ENCODE assay signal across 23 cellular contexts in genomic region chr5:108366500-108366899, GRCh38. TPM values are rescaled to one million over a fixed set of nuclear protein-coding genes. Genes with fewer than 3 reads are reported as not detected.
DNase-seq lines count a peak whose midpoint lies in the region; ATAC-seq and TF ChIP-seq lines count a peak whose summit lies in the region.
"Had no signal": no experiment of that assay in that cellular context is flagged by ENCODE, and none has a peak within 500 bp of the region (broad histone marks: within the 10 kb centered on the region; RNA-seq: fewer than 3 reads in every experiment).

No MANE protein-coding gene starts in this region.

- peaks cover 43% of the 10 kb centered on the region for H3K4me1 Mint-ChIP-seq in nephron progenitor cell

- peak overlapping the region; percentile 9 for H3K27ac ChIP-seq in left ventricle myocardium inferior (replicated peaks)
- no peak overlapping the region for H3K27ac ChIP-seq in right cardiac atrium (ENCODE audit: low read length)
- peak overlapping the region; percentile 67 to 80 (median 78) for H3K27ac ChIP-seq in thyroid gland
- H3K27ac ChIP-seq: C4-2B had no signal

- H3K4me1 ChIP-seq in left ventricle myocardium inferior (peaks cover 34% of the 10 kb centered on the region), right cardiac atrium (ENCODE audit: control insufficient read depth, insufficient read depth, low read length) (peaks cover 2% of the 10 kb centered on the region), thyroid gland (peaks cover 10 to 28% of the 10 kb centered on the region in 2 donors)

- TF ChIP-seq POLR2A in thyroid gland (IDR thresholded peaks at IDR 0.05): no peak

- peaks cover 10% of the 10 kb centered on the region for H3K36me3 Mint-ChIP-seq in nephron progenitor cell (ENCODE audit: low read depth)

- H3K27ac Mint-ChIP-seq in nephron progenitor cell: peak overlapping the region; percentile 54
- H3K27ac Mint-ChIP-seq: CD8-positive, alpha-beta memory T cell had no signal

- peaks cover 13% of the 10 kb centered on the region for H3K9me3 Mint-ChIP-seq in nephron progenitor cell
- H3K9me3 Mint-ChIP-seq: CD8-positive, alpha-beta memory T cell; IgD-negative memory B cell had no signal

- 68% methylated on average over 2 of the region's 2 CpGs for WGBS in right cardiac atrium
- 74 to 75% methylated on average over 2 of the region's 2 CpGs for WGBS in thyroid gland, 2 donors

- peaks cover 3% of the 10 kb centered on the region for H3K9me3 ChIP-seq in left ventricle myocardium inferior (replicated peaks)
- no peaks in the 10 kb centered on the region for H3K9me3 ChIP-seq in right cardiac atrium (ENCODE audit: control insufficient read depth, low read length)
- no peaks in the 10 kb centered on the region for H3K9me3 ChIP-seq in thyroid gland
- H3K9me3 ChIP-seq: SJCRH30 had no signal

- TF ChIP-seq CTCF in left ventricle myocardium inferior (IDR thresholded peaks at IDR 0.05; ENCODE audit: borderline replicate concordance) (no peak), nephron progenitor cell (IDR thresholded peaks at IDR 0.05) (no peak), thyroid gland (IDR thresholded peaks at IDR 0.05) (no peak)

- DNase-seq in left ventricle myocardium inferior (no peak), right cardiac atrium (no peak), amniotic epithelial cell (ENCODE audit: low read depth) (peak; percentile 76), nephron progenitor cell (no peak), thyroid gland (no peak), GF-D8 (lab: John Stamatoyannopoulos, UW) (no peak)
- no peak for DNase-seq in activated CD4-positive, alpha-beta T cell treated with anti-CD3 and anti-CD28 coated beads, Interleukin-2, amount 50 U/mL, for 48 hours
- DNase-seq: CD8-positive, alpha-beta memory T cell; DMS53; GDM1; Karpas-422; MV-4-11; NCI-H1105 treated with DMSO at 0.1 percent for 48 hours; NCI-H2029 treated with DMSO at 0.1 percent for 48 hours; NCI-H345; NCI-H524; NCI-H774; NK-92 treated with Interleukin-12 subunit alpha and Interleukin-12 subunit beta, amount 100 ng/mL, for 24 hours; SJCRH30 had no signal

- H3K4me3 ChIP-seq in left ventricle myocardium inferior (no peak overlapping the region), right cardiac atrium (ENCODE audit: low read length) (no peak overlapping the region), thyroid gland (replicated peaks in 1 of 3) (no peak overlapping the region)
- H3K4me3 ChIP-seq: SJCRH30 had no signal

- ATAC-seq in right cardiac atrium (no peak), GM21390 (IDR thresholded peaks at IDR 0.05; ENCODE audit: unreplicated experiment) (no peak)
- ATAC-seq: HCT116 had no signal

- H3K36me3 ChIP-seq in left ventricle myocardium inferior (peaks cover 18% of the 10 kb centered on the region), thyroid gland (peaks cover 0 to 2% of the 10 kb centered on the region in 2 donors)

- intact Hi-C loops in left ventricle myocardium inferior (cut with micrococcal nuclease): no loop called here
- intact Hi-C loops in right cardiac atrium (cut with DNase I): no loop called here
- intact Hi-C loops in thyroid gland (cut with DNase I): no loop called here

- peaks cover 4% of the 10 kb centered on the region for H3K27me3 Mint-ChIP-seq in nephron progenitor cell (ENCODE audit: low read depth, poor library complexity)
- H3K27me3 Mint-ChIP-seq: CD8-positive, alpha-beta memory T cell; IgD-negative memory B cell had no signal

- no peaks in the 10 kb centered on the region for H3K27me3 ChIP-seq in left ventricle myocardium inferior (ENCODE audit: low read depth)
- H3K27me3 ChIP-seq in right cardiac atrium (ENCODE audit: control insufficient read depth, insufficient read depth): no peaks in the 10 kb centered on the region
- H3K27me3 ChIP-seq in thyroid gland: no peaks in the 10 kb centered on the region
- H3K27me3 ChIP-seq: SJCRH30 had no signal

- H3K4me3 Mint-ChIP-seq in nephron progenitor cell: no peak overlapping the region
- H3K4me3 Mint-ChIP-seq: CD8-positive, alpha-beta memory T cell; IgD-negative memory B cell had no signal

RNA-seq across cellular contexts. Expression of gene FBXL17, which starts 15.4 kb away (rescaled TPM):
- total RNA-seq in left ventricle myocardium inferior: 49.4 TPM
- total RNA-seq in right cardiac atrium: 10 to 100 TPM; 31.2 to 37.3 (median 35.7) TPM
- 13.4 TPM for polyA plus RNA-seq in right cardiac atrium
- total RNA-seq in thyroid gland: 10 to 100 TPM; 37.6 to 77.7 (median 55.6) TPM
